9 cellular contexts compared by ENCODE assay signal in the genomic region with DNA sequence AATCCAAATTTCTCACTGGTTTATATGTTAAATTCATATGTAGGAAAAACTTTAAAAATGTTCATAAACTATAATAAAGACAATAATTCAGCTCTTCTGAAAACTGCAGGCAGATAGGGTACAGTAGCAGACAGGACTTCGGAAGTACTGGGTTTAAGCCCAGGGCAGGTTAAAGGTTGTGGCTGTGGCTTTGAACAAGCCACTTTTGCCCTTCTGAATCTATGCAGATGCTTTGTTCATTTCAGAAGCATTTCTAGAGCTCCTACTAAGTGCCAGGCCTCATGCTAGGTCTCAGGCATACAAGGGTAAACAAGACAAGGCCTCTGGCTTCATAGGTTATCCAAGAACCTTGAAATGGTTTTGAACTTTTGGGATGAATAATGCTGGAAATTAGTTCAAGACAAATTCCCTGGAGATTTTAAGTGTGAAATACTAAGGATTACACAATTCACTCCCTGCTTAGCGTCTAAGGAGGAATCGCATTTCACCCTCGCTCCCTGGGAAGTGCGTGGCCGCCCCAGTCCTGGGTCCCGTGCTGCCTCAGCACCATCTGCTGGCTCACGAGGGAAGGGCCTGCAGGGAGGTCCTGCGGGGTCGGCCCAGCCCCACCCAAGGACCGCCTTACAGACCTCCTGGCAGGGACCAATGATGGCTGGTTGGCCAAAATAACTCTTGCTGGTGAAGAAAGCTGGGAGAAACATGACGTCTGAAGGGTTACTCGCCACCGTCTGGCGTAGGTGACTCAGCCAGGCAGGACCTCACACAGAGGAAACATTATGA.
DNase-seq lines count a peak whose midpoint lies in the region; ATAC-seq and TF ChIP-seq lines count a peak whose summit lies in the region.
"Had no signal": no experiment of that assay in that cellular context is flagged by ENCODE, and none has a peak within 500 bp of the region (broad histone marks: within the 10 kb centered on the region; RNA-seq: fewer than 3 reads in every experiment).

No MANE protein-coding gene starts in this region.

- H3K4me1 Mint-ChIP-seq in natural killer cell, result peaks cover 0 to 11% of the 10 kb centered on the region in 2 donors

- TF ChIP-seq CTCF in HEK293 (tag by site-specific recombination; IDR thresholded peaks at IDR 0.05) (peak; percentile 92), esophagus muscularis mucosa (IDR thresholded peaks at IDR 0.05) (peak; percentile 33 to 48 (median 47)), natural killer cell (IDR thresholded peaks at IDR 0.05) (peak; percentile 69)

- H3K4me3 ChIP-seq in HEK293 (ENCODE audit: low read depth, low read length) (no peak overlapping the region), esophagus muscularis mucosa (no peak overlapping the region)

- no peaks in the 10 kb centered on the region for H3K36me3 ChIP-seq in HEK293 (ENCODE audit: control insufficient read depth in 2 of 2, insufficient read depth in 1 of 2, low read length in 2 of 2)
- no peaks in the 10 kb centered on the region for H3K36me3 ChIP-seq in esophagus muscularis mucosa

- no peak overlapping the region for H3K27ac ChIP-seq in HEK293 (ENCODE audit: extremely low read depth, low read depth, low read length)
- no peak overlapping the region for H3K27ac ChIP-seq in esophagus muscularis mucosa (replicated peaks in 1 of 4)

- POLR2A ChIA-PET in HEK293 (lab: Yijun Ruan, JAX), result no interaction called here

- DNase-seq in GM03348 (ENCODE audit: low spot score) (peak; percentile 87), NCI-H748 treated with DMSO at 0.1 percent for 48 hours (lab: John Stamatoyannopoulos, UW) (peak; percentile 32), esophagus muscularis mucosa (ENCODE audit: extremely low spot score) (no peak), natural killer cell (peak; percentile 25), DMS153 (lab: John Stamatoyannopoulos, UW) (no peak), HPDE6-E6E7 (ENCODE audit: extremely low spot score) (no peak)
- DNase-seq in activated CD4-positive, alpha-beta T cell treated with anti-CD3 and anti-CD28 coated beads, Interleukin-2, amount 50 U/mL, for 1 hour, result no peak

- H3K27me3 ChIP-seq in esophagus muscularis mucosa, result no peaks in the 10 kb centered on the region

- H3K9me3 ChIP-seq in HEK293 (ENCODE audit: control insufficient read depth, insufficient read depth, low read depth, low read length) (no peaks in the 10 kb centered on the region), esophagus muscularis mucosa (no peaks in the 10 kb centered on the region)

- peaks cover 20% of the 10 kb centered on the region in 2 donors for H3K27me3 Mint-ChIP-seq in natural killer cell (ENCODE audit: low read depth in 2 of 2)

- intact Hi-C loops in esophagus muscularis mucosa (cut with DNase I), result no loop called here
- intact Hi-C loops in natural killer cell (cut with micrococcal nuclease), result loop anchor here (1.0 kb wide), 1 partner anchor 603 kb away; no protein-coding TSS in a partner anchor

- H3K4me1 ChIP-seq in HEK293 (ENCODE audit: control insufficient read depth, insufficient read depth, low read length) (0 out of 2 replicates have a peak, but pooled peaks cover 2% of the 10 kb centered on the region), esophagus muscularis mucosa (peaks cover 0 to 6% (median 0%) of the 10 kb centered on the region in 4 donors)

- no peak for TF ChIP-seq EP300 in esophagus muscularis mucosa (IDR thresholded peaks at IDR 0.05)

- no peak overlapping the region for H3K4me3 Mint-ChIP-seq in natural killer cell
- H3K4me3 Mint-ChIP-seq: T-helper 1 cell treated with Interleukin-12 subunit alpha and Interleukin-12 subunit beta and Interleukin-4 antibody, amounts not matched to agents 30 μg/mL and 1 μg/mL, for 36 hours had no signal

- 28% methylated on average over 13 of the region's 15 CpGs for WGBS in esophagus muscularis mucosa

- no peak for TF ChIP-seq POLR2A in esophagus muscularis mucosa (IDR thresholded peaks at IDR 0.05; ENCODE audit: low read depth)

- no peak overlapping the region for H3K27ac Mint-ChIP-seq in natural killer cell
- H3K27ac Mint-ChIP-seq: T-helper 1 cell treated with Interleukin-12 subunit alpha and Interleukin-12 subunit beta and Interleukin-4 antibody, amounts not matched to agents 30 μg/mL and 1 μg/mL, for 36 hours had no signal

- no peaks in the 10 kb centered on the region for H3K36me3 Mint-ChIP-seq in natural killer cell

- CTCF ChIA-PET in HEK293 (lab: Yijun Ruan, JAX), result interaction anchor here (0.5 to 2.9 kb wide), 36 partner anchors 10 to 1386 kb away, joined by 3 to 29 read pairs (median 3); no protein-coding TSS in a partner anchor

- ATAC-seq in natural killer cell, result peak; percentile 40 to 87 (median 71)

- no peaks in the 10 kb centered on the region for H3K9me3 Mint-ChIP-seq in natural killer cell
- H3K9me3 Mint-ChIP-seq: T-helper 1 cell treated with Interleukin-12 subunit alpha and Interleukin-12 subunit beta and Interleukin-4 antibody, amounts not matched to agents 30 μg/mL and 1 μg/mL, for 36 hours had no signal

TF ChIP-seq in HEK293, 187 proteins besides CTCF, POLR2A, EP300 and RAD21 (continues in another document):
- TF ChIP-seq, protein P1, sequence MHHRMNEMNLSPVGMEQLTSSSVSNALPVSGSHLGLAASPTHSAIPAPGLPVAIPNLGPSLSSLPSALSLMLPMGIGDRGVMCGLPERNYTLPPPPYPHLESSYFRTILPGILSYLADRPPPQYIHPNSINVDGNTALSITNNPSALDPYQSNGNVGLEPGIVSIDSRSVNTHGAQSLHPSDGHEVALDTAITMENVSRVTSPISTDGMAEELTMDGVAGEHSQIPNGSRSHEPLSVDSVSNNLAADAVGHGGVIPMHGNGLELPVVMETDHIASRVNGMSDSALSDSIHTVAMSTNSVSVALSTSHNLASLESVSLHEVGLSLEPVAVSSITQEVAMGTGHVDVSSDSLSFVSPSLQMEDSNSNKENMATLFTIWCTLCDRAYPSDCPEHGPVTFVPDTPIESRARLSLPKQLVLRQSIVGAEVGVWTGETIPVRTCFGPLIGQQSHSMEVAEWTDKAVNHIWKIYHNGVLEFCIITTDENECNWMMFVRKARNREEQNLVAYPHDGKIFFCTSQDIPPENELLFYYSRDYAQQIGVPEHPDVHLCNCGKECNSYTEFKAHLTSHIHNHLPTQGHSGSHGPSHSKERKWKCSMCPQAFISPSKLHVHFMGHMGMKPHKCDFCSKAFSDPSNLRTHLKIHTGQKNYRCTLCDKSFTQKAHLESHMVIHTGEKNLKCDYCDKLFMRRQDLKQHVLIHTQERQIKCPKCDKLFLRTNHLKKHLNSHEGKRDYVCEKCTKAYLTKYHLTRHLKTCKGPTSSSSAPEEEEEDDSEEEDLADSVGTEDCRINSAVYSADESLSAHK (tag by site-specific recombination; IDR thresholded peaks at IDR 0.05), result no peak
- TF ChIP-seq, protein P2, sequence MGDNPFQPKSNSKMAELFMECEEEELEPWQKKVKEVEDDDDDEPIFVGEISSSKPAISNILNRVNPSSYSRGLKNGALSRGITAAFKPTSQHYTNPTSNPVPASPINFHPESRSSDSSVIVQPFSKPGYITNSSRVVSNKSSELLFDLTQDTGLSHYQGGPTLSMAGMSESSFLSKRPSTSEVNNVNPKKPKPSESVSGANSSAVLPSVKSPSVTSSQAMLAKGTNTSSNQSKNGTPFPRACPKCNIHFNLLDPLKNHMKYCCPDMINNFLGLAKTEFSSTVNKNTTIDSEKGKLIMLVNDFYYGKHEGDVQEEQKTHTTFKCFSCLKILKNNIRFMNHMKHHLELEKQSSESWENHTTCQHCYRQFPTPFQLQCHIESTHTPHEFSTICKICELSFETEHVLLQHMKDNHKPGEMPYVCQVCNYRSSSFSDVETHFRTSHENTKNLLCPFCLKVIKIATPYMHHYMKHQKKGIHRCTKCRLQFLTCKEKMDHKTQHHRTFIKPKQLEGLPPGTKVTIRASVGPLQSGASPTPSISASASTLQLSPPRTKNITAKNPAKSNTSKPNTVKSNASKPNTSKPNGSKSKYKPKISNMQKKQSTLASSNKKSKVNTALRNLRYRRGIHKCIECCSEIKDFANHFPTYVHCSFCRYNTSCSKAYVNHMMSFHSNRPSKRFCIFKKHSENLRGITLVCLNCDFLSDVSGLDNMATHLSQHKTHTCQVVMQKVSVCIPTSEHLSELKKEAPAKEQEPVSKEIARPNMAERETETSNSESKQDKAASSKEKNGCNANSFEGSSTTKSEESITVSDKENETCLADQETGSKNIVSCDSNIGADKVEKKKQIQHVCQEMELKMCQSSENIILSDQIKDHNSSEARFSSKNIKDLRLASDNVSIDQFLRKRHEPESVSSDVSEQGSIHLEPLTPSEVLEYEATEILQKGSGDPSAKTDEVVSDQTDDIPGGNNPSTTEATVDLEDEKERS (tag by site-specific recombination; IDR thresholded peaks at IDR 0.05), result no peak
- TF ChIP-seq SETDB1 (IDR thresholded peaks at IDR 0.05; ENCODE audit: insufficient read length, low read length) (no peak), ZNF600 (tag by site-specific recombination; IDR thresholded peaks at IDR 0.05) (no peak), ZNF174 (tag by site-specific recombination; IDR thresholded peaks at IDR 0.05) (no peak), ZNF175 (tag by site-specific recombination; IDR thresholded peaks at IDR 0.05) (no peak), ZNF560 (tag by site-specific recombination; IDR thresholded peaks at IDR 0.05; ENCODE audit: borderline replicate concordance) (no peak), ZNF623 (tag by site-specific recombination; IDR thresholded peaks at IDR 0.05) (no peak), SALL2 (tag by site-specific recombination; IDR thresholded peaks at IDR 0.05; ENCODE audit: borderline replicate concordance) (no peak), GLIS1 (tag by site-specific recombination; IDR thresholded peaks at IDR 0.05) (peak; percentile 93), KLF16 (tag by site-specific recombination; IDR thresholded peaks at IDR 0.05) (no peak)
- TF ChIP-seq, protein P3, sequence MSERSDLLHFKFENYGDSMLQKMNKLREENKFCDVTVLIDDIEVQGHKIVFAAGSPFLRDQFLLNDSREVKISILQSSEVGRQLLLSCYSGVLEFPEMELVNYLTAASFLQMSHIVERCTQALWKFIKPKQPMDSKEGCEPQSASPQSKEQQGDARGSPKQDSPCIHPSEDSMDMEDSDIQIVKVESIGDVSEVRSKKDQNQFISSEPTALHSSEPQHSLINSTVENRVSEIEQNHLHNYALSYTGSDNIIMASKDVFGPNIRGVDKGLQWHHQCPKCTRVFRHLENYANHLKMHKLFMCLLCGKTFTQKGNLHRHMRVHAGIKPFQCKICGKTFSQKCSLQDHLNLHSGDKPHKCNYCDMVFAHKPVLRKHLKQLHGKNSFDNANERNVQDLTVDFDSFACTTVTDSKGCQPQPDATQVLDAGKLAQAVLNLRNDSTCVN (tag by site-specific recombination; optimal IDR thresholded peaks at IDR 0.05), result no peak

Comparison
In these comparisons a context has a peak if more than half of its experiments do, and no peak if none do; other contexts are left out.
1. DNase-seq: peak in GM03348 (single experiment), NCI-H748 treated with DMSO at 0.1 percent for 48 hours (single experiment) and natural killer cell (single experiment); none in esophagus muscularis mucosa (single experiment), DMS153 (single experiment), activated CD4-positive, alpha-beta T cell treated with anti-CD3 and anti-CD28 coated beads, Interleukin-2, amount 50 U/mL, for 1 hour (single experiment) and HPDE6-E6E7 (single experiment).
2. Peak in every context shown above with its lines, with median percentiles within 50 percentile points of each other: CTCF ChIP-seq.